ENCODE assay signal across 15 cellular contexts in genomic region chr2:169036717-169037450, GRCh38. TPM values are rescaled to one million over a fixed set of nuclear protein-coding genes. Genes with fewer than 3 reads are reported as not detected.
DNase-seq lines count a peak whose midpoint lies in the region; ATAC-seq and TF ChIP-seq lines count a peak whose summit lies in the region.
"Had no signal": no experiment of that assay in that cellular context is flagged by ENCODE, and none has a peak within 500 bp of the region (broad histone marks: within the 10 kb centered on the region; RNA-seq: fewer than 3 reads in every experiment).

No MANE protein-coding gene starts in this region.

- no peak overlapping the region for H3K27ac ChIP-seq in ACC112 (ENCODE audit: low read depth, low read length)
- H3K27ac ChIP-seq: A549 had no signal

- H3K36me3 ChIP-seq in ACC112 (ENCODE audit: insufficient read depth, low read length): no peaks in the 10 kb centered on the region

- H3K36me3 Mint-ChIP-seq in glutamatergic neuron (ENCODE audit: unreplicated experiment): peaks cover 1% of the 10 kb centered on the region
- no peaks in the 10 kb centered on the region for H3K36me3 Mint-ChIP-seq in activated naive CD4-positive, alpha-beta T cell treated with anti-CD3 and anti-CD28 coated beads, Interleukin-2, amount 10 ng/mL, durations not matched to agents 7 days and 5 days

- H3K9me3 Mint-ChIP-seq in glutamatergic neuron (ENCODE audit: unreplicated experiment): peaks cover 2% of the 10 kb centered on the region
- H3K9me3 Mint-ChIP-seq in activated naive CD4-positive, alpha-beta T cell treated with anti-CD3 and anti-CD28 coated beads, Interleukin-2, amount 10 ng/mL, durations not matched to agents 7 days and 5 days: peaks cover 2% of the 10 kb centered on the region

- CTCF ChIA-PET in activated naive CD4-positive, alpha-beta T cell treated with anti-CD3 and anti-CD28 coated beads, Interleukin-2, amount 10 ng/mL, durations not matched to agents 7 days and 5 days (lab: Charles Lee): interaction anchor here (0.7 kb wide), 1 partner anchor 95 kb away, joined by 3 read pairs; no protein-coding TSS in a partner anchor

- H2AFZ ChIP-seq in ACC112 (ENCODE audit: low read length, unreplicated experiment): peak overlapping the region; percentile 66

- H3K27me3 Mint-ChIP-seq in glutamatergic neuron (ENCODE audit: unreplicated experiment): peaks cover 2% of the 10 kb centered on the region
- H3K27me3 Mint-ChIP-seq in activated naive CD4-positive, alpha-beta T cell treated with anti-CD3 and anti-CD28 coated beads, Interleukin-2, amount 10 ng/mL, durations not matched to agents 7 days and 5 days: no peaks in the 10 kb centered on the region
- H3K27me3 Mint-ChIP-seq: effector memory CD8-positive, alpha-beta T cell; naive B cell had no signal

- H3K27ac Mint-ChIP-seq in glutamatergic neuron (ENCODE audit: unreplicated experiment): no peak overlapping the region
- no peak overlapping the region for H3K27ac Mint-ChIP-seq in activated naive CD4-positive, alpha-beta T cell treated with anti-CD3 and anti-CD28 coated beads, Interleukin-2, amount 10 ng/mL, durations not matched to agents 7 days and 5 days
- H3K27ac Mint-ChIP-seq: effector memory CD8-positive, alpha-beta T cell had no signal

- no peaks in the 10 kb centered on the region for H3K27me3 ChIP-seq in ACC112 (ENCODE audit: insufficient read depth, low read length)

- no peak overlapping the region for H3K4me3 Mint-ChIP-seq in glutamatergic neuron (ENCODE audit: unreplicated experiment)
- no peak overlapping the region for H3K4me3 Mint-ChIP-seq in activated naive CD4-positive, alpha-beta T cell treated with anti-CD3 and anti-CD28 coated beads, Interleukin-2, amount 10 ng/mL, durations not matched to agents 7 days and 5 days
- H3K4me3 Mint-ChIP-seq: effector memory CD8-positive, alpha-beta T cell; naive B cell had no signal

- H3K4me1 ChIP-seq in ACC112 (ENCODE audit: control insufficient read depth, insufficient read depth, low read length, unreplicated experiment): peaks cover 22% of the 10 kb centered on the region

- no peak overlapping the region for H3K4me3 ChIP-seq in ACC112 (ENCODE audit: low read depth, low read length)
- H3K4me3 ChIP-seq: A549 had no signal

- no peaks in the 10 kb centered on the region for H3K79me2 ChIP-seq in ACC112 (ENCODE audit: control insufficient read depth, insufficient read depth, low read length, unreplicated experiment)

- ATAC-seq in GM19372 (IDR thresholded peaks at IDR 0.05; ENCODE audit: low read depth, unreplicated experiment): peak; percentile 44
- ATAC-seq in HG02870 (IDR thresholded peaks at IDR 0.05; ENCODE audit: unreplicated experiment): peak; percentile 71
- no peak for ATAC-seq in SK-N-SH treated with all-trans-retinoic acid at 6 μM for 48 hours
- ATAC-seq: A549; effector memory CD8-positive, alpha-beta T cell had no signal

- DNase-seq in NOMO-1 (lab: John Stamatoyannopoulos, UW; ENCODE audit: unreplicated experiment in 2 of 2): peak; percentile 55 to 90
- DNase-seq in glutamatergic neuron: no peak
- no peak for DNase-seq in activated CD4-positive, alpha-beta T cell treated with anti-CD3 and anti-CD28 coated beads, Interleukin-2, amount 50 U/mL, for 48 hours
- DNase-seq in activated naive CD4-positive, alpha-beta T cell treated with anti-CD3 and anti-CD28 coated beads, Interleukin-2, amount 10 ng/mL, durations not matched to agents 7 days and 5 days: no peak
- DNase-seq: amniotic stem cell; effector memory CD8-positive, alpha-beta T cell; naive B cell; NCI-H2227 treated with DMSO at 0.1 percent for 48 hours; T-helper 1 cell had no signal

- H3K4me1 Mint-ChIP-seq in glutamatergic neuron (ENCODE audit: low read depth, unreplicated experiment): no peaks in the 10 kb centered on the region
- H3K4me1 Mint-ChIP-seq in activated naive CD4-positive, alpha-beta T cell treated with anti-CD3 and anti-CD28 coated beads, Interleukin-2, amount 10 ng/mL, durations not matched to agents 7 days and 5 days: peaks cover 3% of the 10 kb centered on the region

- no peak for TF ChIP-seq CTCF in glutamatergic neuron (IDR thresholded peaks at IDR 0.05; ENCODE audit: partially characterized antibody, unreplicated experiment)

TF ChIP-seq in SK-N-SH treated with all-trans-retinoic acid at 6 μM for 48 hours, 23 proteins besides CTCF, POLR2A, EP300 and RAD21:
- TF ChIP-seq, protein P1, sequence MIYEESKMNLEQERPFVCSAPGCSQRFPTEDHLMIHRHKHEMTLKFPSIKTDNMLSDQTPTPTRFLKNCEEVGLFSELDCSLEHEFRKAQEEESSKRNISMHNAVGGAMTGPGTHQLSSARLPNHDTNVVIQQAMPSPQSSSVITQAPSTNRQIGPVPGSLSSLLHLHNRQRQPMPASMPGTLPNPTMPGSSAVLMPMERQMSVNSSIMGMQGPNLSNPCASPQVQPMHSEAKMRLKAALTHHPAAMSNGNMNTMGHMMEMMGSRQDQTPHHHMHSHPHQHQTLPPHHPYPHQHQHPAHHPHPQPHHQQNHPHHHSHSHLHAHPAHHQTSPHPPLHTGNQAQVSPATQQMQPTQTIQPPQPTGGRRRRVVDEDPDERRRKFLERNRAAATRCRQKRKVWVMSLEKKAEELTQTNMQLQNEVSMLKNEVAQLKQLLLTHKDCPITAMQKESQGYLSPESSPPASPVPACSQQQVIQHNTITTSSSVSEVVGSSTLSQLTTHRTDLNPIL (CRISPR knock-in tag; IDR thresholded peaks at IDR 0.05; ENCODE audit: low read depth): no peak
- no peak for TF ChIP-seq ISL1 (CRISPR knock-in tag; IDR thresholded peaks at IDR 0.05)
- TF ChIP-seq ZFP3 (CRISPR knock-in tag; IDR thresholded peaks at IDR 0.05): no peak
- TF ChIP-seq ZC3H10 (CRISPR knock-in tag; IDR thresholded peaks at IDR 0.05): no peak
- no peak for TF ChIP-seq CSDC2 (CRISPR knock-in tag; IDR thresholded peaks at IDR 0.05)
- TF ChIP-seq ESRRG (CRISPR knock-in tag; IDR thresholded peaks at IDR 0.05): no peak
- no peak for TF ChIP-seq TOX (CRISPR knock-in tag; IDR thresholded peaks at IDR 0.05; ENCODE audit: borderline replicate concordance)
- no peak for TF ChIP-seq POU6F1 (CRISPR knock-in tag; IDR thresholded peaks at IDR 0.05; ENCODE audit: borderline replicate concordance, low read depth)
- no peak for TF ChIP-seq GLIS3 (CRISPR knock-in tag; IDR thresholded peaks at IDR 0.05)
- TF ChIP-seq OSR1 (CRISPR knock-in tag; IDR thresholded peaks at IDR 0.05): no peak
- no peak for TF ChIP-seq TSHZ2 (CRISPR knock-in tag; IDR thresholded peaks at IDR 0.05)
- TF ChIP-seq, protein P2, sequence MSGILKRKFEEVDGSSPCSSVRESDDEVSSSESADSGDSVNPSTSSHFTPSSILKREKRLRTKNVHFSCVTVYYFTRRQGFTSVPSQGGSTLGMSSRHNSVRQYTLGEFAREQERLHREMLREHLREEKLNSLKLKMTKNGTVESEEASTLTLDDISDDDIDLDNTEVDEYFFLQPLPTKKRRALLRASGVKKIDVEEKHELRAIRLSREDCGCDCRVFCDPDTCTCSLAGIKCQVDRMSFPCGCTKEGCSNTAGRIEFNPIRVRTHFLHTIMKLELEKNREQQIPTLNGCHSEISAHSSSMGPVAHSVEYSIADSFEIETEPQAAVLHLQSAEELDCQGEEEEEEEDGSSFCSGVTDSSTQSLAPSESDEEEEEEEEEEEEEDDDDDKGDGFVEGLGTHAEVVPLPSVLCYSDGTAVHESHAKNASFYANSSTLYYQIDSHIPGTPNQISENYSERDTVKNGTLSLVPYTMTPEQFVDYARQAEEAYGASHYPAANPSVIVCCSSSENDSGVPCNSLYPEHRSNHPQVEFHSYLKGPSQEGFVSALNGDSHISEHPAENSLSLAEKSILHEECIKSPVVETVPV (CRISPR knock-in tag; IDR thresholded peaks at IDR 0.05): no peak
- no peak for TF ChIP-seq TCF4 (CRISPR knock-in tag; IDR thresholded peaks at IDR 0.05; ENCODE audit: borderline replicate concordance)
- TF ChIP-seq BACH2 (CRISPR knock-in tag; IDR thresholded peaks at IDR 0.05; ENCODE audit: borderline replicate concordance): no peak

RNA-seq across cellular contexts. Expression of gene ABCB11, which starts 5.8 kb away (rescaled TPM):
- not detected for total RNA-seq in glutamatergic neuron (ENCODE audit: unreplicated experiment)
- total RNA-seq: skeletal muscle tissue had no signal

RNA-seq across cellular contexts. Expression of gene DHRS9, which starts 32.5 kb away (rescaled TPM):
- not detected for total RNA-seq in glutamatergic neuron (ENCODE audit: unreplicated experiment)

Comparison
In these comparisons a context has a peak if more than half of its experiments do, and no peak if none do; other contexts are left out.
1. DNase-seq: peak in NOMO-1 (2 of 2); none in glutamatergic neuron (single experiment), activated CD4-positive, alpha-beta T cell treated with anti-CD3 and anti-CD28 coated beads, Interleukin-2, amount 50 U/mL, for 48 hours (0 of 2) and activated naive CD4-positive, alpha-beta T cell treated with anti-CD3 and anti-CD28 coated beads, Interleukin-2, amount 10 ng/mL, durations not matched to agents 7 days and 5 days (single experiment).